13 cellular contexts compared by ENCODE assay signal in genomic region chr1:203317429-203318228, GRCh38. TPM values are rescaled to one million over a fixed set of nuclear protein-coding genes. Genes with fewer than 3 reads are reported as not detected.
DNase-seq lines count a peak whose midpoint lies in the region; ATAC-seq and TF ChIP-seq lines count a peak whose summit lies in the region.
"Had no signal": no experiment of that assay in that cellular context is flagged by ENCODE, and none has a peak within 500 bp of the region (broad histone marks: within the 10 kb centered on the region; RNA-seq: fewer than 3 reads in every experiment).

No MANE protein-coding gene starts in this region.

- no peak for ATAC-seq in CD4-positive, CD25-positive, alpha-beta regulatory T cell (ENCODE audit: low read depth in 2 of 2)
- ATAC-seq in gastroesophageal sphincter, result no peak
- no peak for ATAC-seq in stimulated activated naive B cell treated with anti-CD40 and anti-IgM and Interleukin-4, amounts not matched to agents 10 μg/mL and 1 μg/mL and 100 μg/mL, for 72 hours (replicated peaks)

- TF ChIP-seq EP300 in gastroesophageal sphincter (IDR thresholded peaks at IDR 0.05), result no peak

- TF ChIP-seq CTCF in KMS-11 (conservative IDR thresholded peaks at IDR 0.05; ENCODE audit: low read depth, low read length) (no peak), gastroesophageal sphincter (IDR thresholded peaks at IDR 0.05) (no peak)

- H3K9me3 ChIP-seq in CD4-positive, CD25-positive, alpha-beta regulatory T cell (ENCODE audit: control insufficient read depth in 2 of 2, low read length in 2 of 2), result no peaks in the 10 kb centered on the region
- H3K9me3 ChIP-seq in gastroesophageal sphincter, result no peaks in the 10 kb centered on the region

- peaks cover 32 to 81% (median 58%) of the 10 kb centered on the region in 4 donors for H3K4me1 Mint-ChIP-seq in CD4-positive, CD25-positive, alpha-beta regulatory T cell
- H3K4me1 Mint-ChIP-seq in stimulated activated naive B cell treated with anti-CD40 and anti-IgM and Interleukin-4, amounts not matched to agents 10 μg/mL and 1 μg/mL and 100 μg/mL, for 72 hours, result peaks cover 51 to 72% of the 10 kb centered on the region in 2 donors

- H3K4me1 ChIP-seq in CD4-positive, CD25-positive, alpha-beta regulatory T cell (ENCODE audit: control insufficient read depth, insufficient read depth, low read length, poor library complexity, severe bottlenecking), result peaks cover 47% of the 10 kb centered on the region
- H3K4me1 ChIP-seq in KMS-11 (ENCODE audit: low read depth, poor library complexity, severe bottlenecking) (peaks cover 72% of the 10 kb centered on the region), gastroesophageal sphincter (peaks cover 3 to 53% (median 5%) of the 10 kb centered on the region in 3 donors)

- H3K27ac Mint-ChIP-seq in CD4-positive, CD25-positive, alpha-beta regulatory T cell, result peak overlapping the region in 2 of 3 donors; percentile 78 to 98
- peak overlapping the region; percentile 1 for H3K27ac Mint-ChIP-seq in stimulated activated naive B cell treated with anti-CD40 and anti-IgM and Interleukin-4, amounts not matched to agents 10 μg/mL and 1 μg/mL and 100 μg/mL, for 72 hours

- 83 to 88% methylated on average over 5 to 7 of the region's 7 CpGs for WGBS in gastroesophageal sphincter (ENCODE audit: low coverage in 1 of 2), 2 donors

- no peak overlapping the region for H3K4me3 ChIP-seq in CD4-positive, CD25-positive, alpha-beta regulatory T cell (ENCODE audit: low read depth, low read length)
- H3K4me3 ChIP-seq in KMS-11 (IDR thresholded peaks at IDR 0.05; ENCODE audit: insufficient read depth, low read depth, low read length) (no peak overlapping the region), gastroesophageal sphincter (no peak overlapping the region)

- 0 out of 2 replicates have a peak overlapping the region, but pooled peaks have one; percentile 1 for H3K4me2 ChIP-seq in KMS-11

- DNase-seq in CD4-positive, CD25-positive, alpha-beta regulatory T cell, result no peak
- DNase-seq in stimulated activated naive B cell treated with anti-CD40 and anti-IgM and Interleukin-4, amounts not matched to agents 10 μg/mL and 1 μg/mL and 100 μg/mL, for 72 hours, result no peak
- DNase-seq in NCI-H774 (lab: John Stamatoyannopoulos, UW), result no peak
- no peak for DNase-seq in DMS153 (lab: John Stamatoyannopoulos, UW)
- DNase-seq in SIG-M5 treated with dmso at 0.1 percent for 504 hours (lab: John Stamatoyannopoulos, UW; ENCODE audit: unreplicated experiment), result no peak
- DNase-seq in COR-L47 (lab: John Stamatoyannopoulos, UW), result no peak
- DNase-seq: activated CD4-positive, alpha-beta T cell treated with anti-CD3 and anti-CD28 coated beads for 4 hours; NCI-H510A; nucleus accumbens; T-helper 2 cell had no signal

- no peak overlapping the region for H3K9ac ChIP-seq in KMS-11

- H4K20me1 ChIP-seq in KMS-11 (ENCODE audit: insufficient read depth), result no peaks in the 10 kb centered on the region

- no peaks in the 10 kb centered on the region for H3K36me3 ChIP-seq in CD4-positive, CD25-positive, alpha-beta regulatory T cell (ENCODE audit: control insufficient read depth, insufficient read depth, low read length)
- no peaks in the 10 kb centered on the region for H3K36me3 ChIP-seq in KMS-11 (ENCODE audit: insufficient read depth)
- no peaks in the 10 kb centered on the region for H3K36me3 ChIP-seq in gastroesophageal sphincter

- no peaks in the 10 kb centered on the region for H3K27me3 ChIP-seq in CD4-positive, CD25-positive, alpha-beta regulatory T cell (ENCODE audit: control insufficient read depth, insufficient read depth, low read length)
- H3K27me3 ChIP-seq in KMS-11 (ENCODE audit: insufficient read depth, low read depth), result no peaks in the 10 kb centered on the region
- H3K27me3 ChIP-seq in gastroesophageal sphincter, result no peaks in the 10 kb centered on the region

- H3K27ac ChIP-seq in CD4-positive, CD25-positive, alpha-beta regulatory T cell (ENCODE audit: insufficient read depth, low read length, poor library complexity, severe bottlenecking), result no peak overlapping the region
- no peak overlapping the region; the same call in 1 of the 2 replicates for H3K27ac ChIP-seq in KMS-11
- H3K27ac ChIP-seq in gastroesophageal sphincter, result peak overlapping the region in 3 of 4 donors; percentile 36 to 78 (median 48)

- TF ChIP-seq POLR2A in gastroesophageal sphincter (IDR thresholded peaks at IDR 0.05), result no peak

- no peaks in the 10 kb centered on the region for H3K9me3 Mint-ChIP-seq in CD4-positive, CD25-positive, alpha-beta regulatory T cell
- peaks cover 0 to 1% of the 10 kb centered on the region in 2 donors for H3K9me3 Mint-ChIP-seq in stimulated activated naive B cell treated with anti-CD40 and anti-IgM and Interleukin-4, amounts not matched to agents 10 μg/mL and 1 μg/mL and 100 μg/mL, for 72 hours

- H3K27me3 Mint-ChIP-seq in CD4-positive, CD25-positive, alpha-beta regulatory T cell, result no peaks in the 10 kb centered on the region
- no peaks in the 10 kb centered on the region for H3K27me3 Mint-ChIP-seq in stimulated activated naive B cell treated with anti-CD40 and anti-IgM and Interleukin-4, amounts not matched to agents 10 μg/mL and 1 μg/mL and 100 μg/mL, for 72 hours

- H3K36me3 Mint-ChIP-seq in CD4-positive, CD25-positive, alpha-beta regulatory T cell, result peaks cover 8% of the 10 kb centered on the region
- H3K36me3 Mint-ChIP-seq in stimulated activated naive B cell treated with anti-CD40 and anti-IgM and Interleukin-4, amounts not matched to agents 10 μg/mL and 1 μg/mL and 100 μg/mL, for 72 hours, result peaks cover 7 to 18% of the 10 kb centered on the region in 2 donors

- H3K79me2 ChIP-seq in KMS-11 (ENCODE audit: insufficient read depth, low read depth), result peaks cover 12% of the 10 kb centered on the region; the same call in 1 of the 2 replicates

- H3K4me3 Mint-ChIP-seq in CD4-positive, CD25-positive, alpha-beta regulatory T cell, result peak overlapping the region in 2 of 4 donors; percentile 7 to 61
- no peak overlapping the region for H3K4me3 Mint-ChIP-seq in stimulated activated naive B cell treated with anti-CD40 and anti-IgM and Interleukin-4, amounts not matched to agents 10 μg/mL and 1 μg/mL and 100 μg/mL, for 72 hours

- H2AFZ ChIP-seq in KMS-11 (ENCODE audit: low read depth), result no peak overlapping the region

RNA-seq across cellular contexts. Expression of gene BTG2, which starts 12.3 kb away (rescaled TPM):
- 1,002 TPM for total RNA-seq in CD4-positive, CD25-positive, alpha-beta regulatory T cell
- 100 to 1,000 TPM; 153 to 176 (median 165) TPM for polyA plus RNA-seq in CD4-positive, CD25-positive, alpha-beta regulatory T cell
- 100 to 1,000 TPM in 3 of 4 donors, 10 to 100 TPM in 1; 74.5 to 169 (median 116) TPM for total RNA-seq in gastroesophageal sphincter

RNA-seq across cellular contexts. Expression of gene FMOD, which starts 33.3 kb away (rescaled TPM):
- not detected for total RNA-seq in CD4-positive, CD25-positive, alpha-beta regulatory T cell
- not detected for polyA plus RNA-seq in CD4-positive, CD25-positive, alpha-beta regulatory T cell
- 10 to 100 TPM; 19.3 to 53.6 (median 37.9) TPM for total RNA-seq in gastroesophageal sphincter
- total RNA-seq: G401 had no signal

Comparison
In these comparisons a context has a peak if more than half of its experiments do, and no peak if none do; other contexts are left out.
1. H3K27ac ChIP-seq: peak in gastroesophageal sphincter (3 of 4); none in CD4-positive, CD25-positive, alpha-beta regulatory T cell (single experiment) and KMS-11 (single experiment).
2. RNA of gene FMOD, which starts 33.3 kb away (total RNA-seq): 19.3 to 53.6 TPM in gastroesophageal sphincter; not detected in CD4-positive, CD25-positive, alpha-beta regulatory T cell (single experiment); every median in the first group is over 10 times any median in the second.